In the genomic region with DNA sequence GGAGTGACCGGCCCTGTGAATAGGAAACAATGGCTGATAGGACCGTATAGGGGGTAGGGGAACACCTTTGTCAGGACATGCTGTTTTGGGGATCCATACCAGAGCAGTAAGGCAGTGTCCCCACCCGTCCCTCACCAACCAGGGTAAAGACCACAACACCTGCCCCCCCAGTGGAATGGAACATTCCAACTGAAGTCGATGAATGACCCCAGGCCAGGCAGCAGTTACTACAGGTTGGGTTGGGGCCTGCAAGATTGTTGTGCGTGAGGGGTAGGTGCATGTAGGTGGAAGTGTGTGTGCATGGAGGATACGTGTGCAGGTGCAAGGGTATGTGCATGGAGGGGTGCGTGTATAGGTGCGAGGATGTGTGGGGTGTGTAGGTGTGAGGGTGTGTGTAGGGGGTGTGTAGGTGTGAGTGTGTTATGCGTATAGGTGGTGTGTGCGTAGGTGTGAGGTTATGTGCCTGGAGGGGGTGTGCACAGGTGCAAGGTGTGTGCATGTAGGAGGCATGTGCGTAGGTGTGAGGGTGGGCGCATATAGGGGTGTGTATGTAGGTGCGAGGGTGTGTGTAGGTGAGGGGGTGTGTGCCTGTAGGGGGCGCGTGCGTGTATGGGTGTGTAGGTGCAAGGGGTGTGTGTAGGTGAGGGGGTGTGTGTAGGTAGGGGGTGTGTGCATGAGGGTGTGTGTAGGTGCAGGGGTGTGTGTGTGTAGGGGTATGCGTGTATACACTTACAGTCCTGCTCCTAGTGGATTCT, we compare ENCODE assay signal across 2 cellular contexts.
TF ChIP-seq lines count a peak whose summit lies in the region.

No MANE protein-coding gene starts in this region.

TF ChIP-seq in SK-N-SH, 30 proteins besides CTCF, POLR2A, EP300 and RAD21 (continued from another document):
- TF ChIP-seq, protein P1, sequence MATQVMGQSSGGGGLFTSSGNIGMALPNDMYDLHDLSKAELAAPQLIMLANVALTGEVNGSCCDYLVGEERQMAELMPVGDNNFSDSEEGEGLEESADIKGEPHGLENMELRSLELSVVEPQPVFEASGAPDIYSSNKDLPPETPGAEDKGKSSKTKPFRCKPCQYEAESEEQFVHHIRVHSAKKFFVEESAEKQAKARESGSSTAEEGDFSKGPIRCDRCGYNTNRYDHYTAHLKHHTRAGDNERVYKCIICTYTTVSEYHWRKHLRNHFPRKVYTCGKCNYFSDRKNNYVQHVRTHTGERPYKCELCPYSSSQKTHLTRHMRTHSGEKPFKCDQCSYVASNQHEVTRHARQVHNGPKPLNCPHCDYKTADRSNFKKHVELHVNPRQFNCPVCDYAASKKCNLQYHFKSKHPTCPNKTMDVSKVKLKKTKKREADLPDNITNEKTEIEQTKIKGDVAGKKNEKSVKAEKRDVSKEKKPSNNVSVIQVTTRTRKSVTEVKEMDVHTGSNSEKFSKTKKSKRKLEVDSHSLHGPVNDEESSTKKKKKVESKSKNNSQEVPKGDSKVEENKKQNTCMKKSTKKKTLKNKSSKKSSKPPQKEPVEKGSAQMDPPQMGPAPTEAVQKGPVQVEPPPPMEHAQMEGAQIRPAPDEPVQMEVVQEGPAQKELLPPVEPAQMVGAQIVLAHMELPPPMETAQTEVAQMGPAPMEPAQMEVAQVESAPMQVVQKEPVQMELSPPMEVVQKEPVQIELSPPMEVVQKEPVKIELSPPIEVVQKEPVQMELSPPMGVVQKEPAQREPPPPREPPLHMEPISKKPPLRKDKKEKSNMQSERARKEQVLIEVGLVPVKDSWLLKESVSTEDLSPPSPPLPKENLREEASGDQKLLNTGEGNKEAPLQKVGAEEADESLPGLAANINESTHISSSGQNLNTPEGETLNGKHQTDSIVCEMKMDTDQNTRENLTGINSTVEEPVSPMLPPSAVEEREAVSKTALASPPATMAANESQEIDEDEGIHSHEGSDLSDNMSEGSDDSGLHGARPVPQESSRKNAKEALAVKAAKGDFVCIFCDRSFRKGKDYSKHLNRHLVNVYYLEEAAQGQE (IDR thresholded peaks at IDR 0.05; ENCODE audit: low read depth, low read length): no peak
- no peak for TF ChIP-seq TCF12 (IDR thresholded peaks at IDR 0.05)
- TF ChIP-seq, protein P2, sequence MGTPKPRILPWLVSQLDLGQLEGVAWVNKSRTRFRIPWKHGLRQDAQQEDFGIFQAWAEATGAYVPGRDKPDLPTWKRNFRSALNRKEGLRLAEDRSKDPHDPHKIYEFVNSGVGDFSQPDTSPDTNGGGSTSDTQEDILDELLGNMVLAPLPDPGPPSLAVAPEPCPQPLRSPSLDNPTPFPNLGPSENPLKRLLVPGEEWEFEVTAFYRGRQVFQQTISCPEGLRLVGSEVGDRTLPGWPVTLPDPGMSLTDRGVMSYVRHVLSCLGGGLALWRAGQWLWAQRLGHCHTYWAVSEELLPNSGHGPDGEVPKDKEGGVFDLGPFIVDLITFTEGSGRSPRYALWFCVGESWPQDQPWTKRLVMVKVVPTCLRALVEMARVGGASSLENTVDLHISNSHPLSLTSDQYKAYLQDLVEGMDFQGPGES (IDR thresholded peaks at IDR 0.05; ENCODE audit: low read depth, low read length): no peak
- TF ChIP-seq MEF2A (IDR thresholded peaks at IDR 0.05; ENCODE audit: borderline replicate concordance, low read depth): no peak
- no peak for TF ChIP-seq JUND (IDR thresholded peaks at IDR 0.05)
- TF ChIP-seq CHD2 (IDR thresholded peaks at IDR 0.05; ENCODE audit: low read length, partially characterized antibody): no peak
- TF ChIP-seq GABPA (IDR thresholded peaks at IDR 0.05; ENCODE audit: low read depth): no peak
- TF ChIP-seq GATA2 (CRISPR knock-in tag; IDR thresholded peaks at IDR 0.05): no peak
- no peak for TF ChIP-seq FOXJ3 (CRISPR knock-in tag; IDR thresholded peaks at IDR 0.05)
- TF ChIP-seq MXI1 (IDR thresholded peaks at IDR 0.05; ENCODE audit: low read depth, low read length): no peak
- TF ChIP-seq, protein P3, sequence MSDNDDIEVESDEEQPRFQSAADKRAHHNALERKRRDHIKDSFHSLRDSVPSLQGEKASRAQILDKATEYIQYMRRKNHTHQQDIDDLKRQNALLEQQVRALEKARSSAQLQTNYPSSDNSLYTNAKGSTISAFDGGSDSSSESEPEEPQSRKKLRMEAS (IDR thresholded peaks at IDR 0.05; ENCODE audit: low read depth): no peak
- TF ChIP-seq, protein P4, sequence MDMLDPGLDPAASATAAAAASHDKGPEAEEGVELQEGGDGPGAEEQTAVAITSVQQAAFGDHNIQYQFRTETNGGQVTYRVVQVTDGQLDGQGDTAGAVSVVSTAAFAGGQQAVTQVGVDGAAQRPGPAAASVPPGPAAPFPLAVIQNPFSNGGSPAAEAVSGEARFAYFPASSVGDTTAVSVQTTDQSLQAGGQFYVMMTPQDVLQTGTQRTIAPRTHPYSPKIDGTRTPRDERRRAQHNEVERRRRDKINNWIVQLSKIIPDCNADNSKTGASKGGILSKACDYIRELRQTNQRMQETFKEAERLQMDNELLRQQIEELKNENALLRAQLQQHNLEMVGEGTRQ (IDR thresholded peaks at IDR 0.05; ENCODE audit: borderline replicate concordance, low read depth, low read length): no peak
- no peak for TF ChIP-seq SIN3A (IDR thresholded peaks at IDR 0.05; ENCODE audit: borderline replicate concordance, low read depth, low read length)
- TF ChIP-seq, protein P5, sequence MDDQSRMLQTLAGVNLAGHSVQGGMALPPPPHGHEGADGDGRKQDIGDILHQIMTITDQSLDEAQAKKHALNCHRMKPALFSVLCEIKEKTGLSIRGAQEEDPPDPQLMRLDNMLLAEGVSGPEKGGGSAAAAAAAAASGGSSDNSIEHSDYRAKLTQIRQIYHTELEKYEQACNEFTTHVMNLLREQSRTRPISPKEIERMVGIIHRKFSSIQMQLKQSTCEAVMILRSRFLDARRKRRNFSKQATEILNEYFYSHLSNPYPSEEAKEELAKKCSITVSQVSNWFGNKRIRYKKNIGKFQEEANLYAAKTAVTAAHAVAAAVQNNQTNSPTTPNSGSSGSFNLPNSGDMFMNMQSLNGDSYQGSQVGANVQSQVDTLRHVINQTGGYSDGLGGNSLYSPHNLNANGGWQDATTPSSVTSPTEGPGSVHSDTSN (IDR thresholded peaks at IDR 0.05): no peak
- no peak for TF ChIP-seq POLR2AphosphoS5 (IDR thresholded peaks at IDR 0.05; ENCODE audit: low read depth, low read length)
- no peak for TF ChIP-seq TAF1 (IDR thresholded peaks at IDR 0.05; ENCODE audit: borderline replicate concordance, low read depth, low read length)

TF ChIP-seq in SK-N-SH treated with all-trans-retinoic acid at 6 μM for 48 hours, 23 proteins besides CTCF, POLR2A, EP300 and RAD21 (continued from another document):
- TF ChIP-seq, protein P6, sequence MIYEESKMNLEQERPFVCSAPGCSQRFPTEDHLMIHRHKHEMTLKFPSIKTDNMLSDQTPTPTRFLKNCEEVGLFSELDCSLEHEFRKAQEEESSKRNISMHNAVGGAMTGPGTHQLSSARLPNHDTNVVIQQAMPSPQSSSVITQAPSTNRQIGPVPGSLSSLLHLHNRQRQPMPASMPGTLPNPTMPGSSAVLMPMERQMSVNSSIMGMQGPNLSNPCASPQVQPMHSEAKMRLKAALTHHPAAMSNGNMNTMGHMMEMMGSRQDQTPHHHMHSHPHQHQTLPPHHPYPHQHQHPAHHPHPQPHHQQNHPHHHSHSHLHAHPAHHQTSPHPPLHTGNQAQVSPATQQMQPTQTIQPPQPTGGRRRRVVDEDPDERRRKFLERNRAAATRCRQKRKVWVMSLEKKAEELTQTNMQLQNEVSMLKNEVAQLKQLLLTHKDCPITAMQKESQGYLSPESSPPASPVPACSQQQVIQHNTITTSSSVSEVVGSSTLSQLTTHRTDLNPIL (CRISPR knock-in tag; IDR thresholded peaks at IDR 0.05; ENCODE audit: low read depth): no peak
- TF ChIP-seq ZC3H10 (CRISPR knock-in tag; IDR thresholded peaks at IDR 0.05) (no peak), RARB (CRISPR knock-in tag; IDR thresholded peaks at IDR 0.05) (no peak)
TF ChIP-seq in SK-N-SH treated with all-trans-retinoic acid at 6 μM for 48 hours: peak in this region for 0.
